ENCODE assay signal across 8 cellular contexts in the genomic region with DNA sequence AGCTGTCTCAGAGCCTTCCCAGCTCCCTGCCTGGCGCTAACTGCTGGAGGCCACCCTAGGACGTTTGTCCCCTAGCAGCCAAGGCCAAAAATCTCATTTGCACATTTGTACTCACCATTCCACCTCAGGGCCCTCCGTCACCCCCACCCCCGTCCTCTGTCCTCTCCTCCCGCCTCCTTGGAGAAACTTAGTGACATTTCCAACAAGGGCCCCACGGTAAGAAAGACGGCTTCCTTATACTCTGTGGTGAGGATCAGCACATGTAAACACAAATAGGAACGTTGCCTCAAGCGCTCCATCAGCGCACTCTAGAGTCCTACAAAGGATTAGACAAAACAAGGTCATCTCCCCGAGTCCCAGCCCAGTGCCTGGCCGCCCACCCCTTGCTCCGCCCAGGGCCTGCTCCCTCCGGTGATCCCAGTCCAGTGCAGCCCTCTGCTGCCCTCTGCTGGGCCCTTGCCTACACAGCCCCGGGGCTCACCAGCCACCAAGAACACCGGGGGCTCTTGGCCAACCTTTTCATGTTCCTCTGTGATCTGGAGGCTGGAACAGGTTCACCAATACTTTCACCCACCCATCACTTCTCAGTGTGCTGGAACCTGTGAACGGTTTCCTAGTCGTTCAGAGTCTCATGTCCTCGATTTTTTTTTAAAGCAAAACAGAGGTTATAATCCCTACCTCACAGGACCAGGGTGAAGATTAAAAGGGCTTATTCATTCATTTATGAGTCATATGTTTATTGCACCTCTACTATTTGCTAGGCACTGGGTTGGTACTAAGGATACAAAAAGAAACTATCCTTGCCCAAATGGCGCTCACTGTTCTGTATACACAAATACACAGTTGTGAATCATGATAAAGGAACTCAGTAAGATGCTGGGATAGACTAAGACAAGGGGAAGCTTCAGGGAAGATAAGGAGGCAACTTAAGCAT. TPM values are rescaled to one million over a fixed set of nuclear protein-coding genes. Genes with fewer than 3 reads are reported as not detected.
DNase-seq lines count a peak whose midpoint lies in the region; ATAC-seq, FAIRE-seq and TF ChIP-seq lines count a peak whose summit lies in the region.

No MANE protein-coding gene starts in this region.

- TF ChIP-seq CTCF in kidney (IDR thresholded peaks at IDR 0.05; ENCODE audit: borderline replicate concordance, extremely low read depth, insufficient read depth) = peak; percentile 88

- H3K9ac ChIP-seq in kidney (ENCODE audit: low read length in 2 of 2) = peak overlapping the region; percentile 8 to 59

- no peaks in the 10 kb centered on the region for H3K36me3 ChIP-seq in kidney (ENCODE audit: control insufficient read depth in 1 of 2, insufficient read depth in 2 of 2, low read length in 2 of 2)

- no peak overlapping the region for H3K27ac ChIP-seq in kidney (ENCODE audit: low read depth in 2 of 2, low read length in 2 of 2)

- peak overlapping the region; percentile 28 to 42 for H3K4me3 ChIP-seq in kidney (ENCODE audit: low read length in 2 of 2)

- peak; percentile 85 for ATAC-seq in HG03378 (IDR thresholded peaks at IDR 0.05; ENCODE audit: unreplicated experiment)

- H3K9me3 ChIP-seq in kidney (ENCODE audit: control insufficient read depth in 1 of 2, low read length in 2 of 2) = peaks cover 0 to 5% of the 10 kb centered on the region in 2 donors

- DNase-seq in AML-193 (lab: John Stamatoyannopoulos, UW) (peak; percentile 88 to 90), GM19238 (ENCODE audit: insufficient read length, low spot score) (peak; percentile 87), NCI-H345 treated with DMSO at 0.1 percent for 48 hours (lab: John Stamatoyannopoulos, UW; ENCODE audit: unreplicated experiment) (peak; percentile 82), cerebellar cortex (ENCODE audit: low spot score) (peak; percentile 94), kidney (peak; percentile 98)
- DNase-seq in activated CD4-positive, CD25-positive, alpha-beta regulatory T cell treated with anti-CD3 and anti-CD28 coated beads, Interleukin-2, amount 50 U/mL, for 72 hours = peak; percentile 91
- DNase-seq in stimulated activated CD4-positive, alpha-beta T cell treated with anti-CD3 and anti-CD28 coated beads, Interleukin-12 subunit alpha, Interleukin-12 subunit beta, amount 100 ng/mL, for 48 hours (ENCODE audit: low read depth in 2 of 3, low spot score in 1 of 3) = peak; percentile 85 to 90 (median 87)

- peaks cover 0 to 3% of the 10 kb centered on the region in 2 donors for H3K4me1 ChIP-seq in kidney (ENCODE audit: control insufficient read depth in 1 of 2, insufficient read depth in 1 of 2, low read depth in 1 of 2, low read length in 2 of 2)

- peak; percentile 66 for FAIRE-seq in kidney (lab: Jason Lieb, UNC)

- intact Hi-C loops in kidney (cut with DNase I) = loop anchor here (5.0 kb wide), 1 partner anchor 328 kb away; no protein-coding TSS in a partner anchor

RNA-seq across cellular contexts. Expression of a gene that starts 15.2 kb away (rescaled TPM):
- 33.3 TPM for total RNA-seq in kidney
- 16.7 TPM for polyA plus RNA-seq in kidney (ENCODE audit: insufficient read depth, low read depth, low replicate concordance)

RNA-seq across cellular contexts. Expression of a gene that starts 42.2 kb away (rescaled TPM):
- 38.1 TPM for total RNA-seq in kidney
- polyA plus RNA-seq in kidney (ENCODE audit: insufficient read depth, low read depth, low replicate concordance) = 7.0 TPM
